Comparison of ENCODE assay signal across 11 cellular contexts in the genomic region with DNA sequence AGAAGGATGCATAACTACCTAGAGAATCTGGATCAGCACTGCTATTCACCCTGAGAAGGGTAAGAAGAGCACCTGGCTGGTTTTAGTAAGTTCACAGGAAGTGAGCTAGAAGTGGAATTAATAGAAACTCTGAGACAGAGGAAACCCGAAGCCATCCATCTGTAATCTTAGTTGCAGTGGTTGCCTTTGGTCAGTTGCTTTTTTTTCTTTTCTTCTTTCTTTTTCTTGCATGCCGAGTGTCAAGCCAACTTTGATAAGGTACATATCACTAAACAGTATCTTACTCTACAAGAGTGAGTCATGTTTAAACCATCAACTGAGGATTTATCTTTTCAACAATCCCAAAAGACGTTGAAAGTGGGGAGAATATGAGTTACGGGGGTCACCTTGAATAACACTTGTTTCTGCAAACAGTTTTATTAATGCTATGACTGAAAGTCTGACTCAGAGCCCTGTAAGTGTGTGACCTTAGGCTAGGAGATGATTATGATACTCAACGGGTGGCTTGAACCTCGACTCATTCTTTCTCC. TPM values are rescaled to one million over a fixed set of nuclear protein-coding genes. Genes with fewer than 3 reads are reported as not detected.
DNase-seq lines count a peak whose midpoint lies in the region; ATAC-seq and TF ChIP-seq lines count a peak whose summit lies in the region.
"Had no signal": no experiment of that assay in that cellular context is flagged by ENCODE, and none has a peak within 500 bp of the region (broad histone marks: within the 10 kb centered on the region; RNA-seq: fewer than 3 reads in every experiment).

No MANE protein-coding gene starts in this region.

- no peaks in the 10 kb centered on the region for H3K9me3 ChIP-seq in MG63

- no peaks in the 10 kb centered on the region; the same call in none of the 2 replicates for H3K27me3 Mint-ChIP-seq in HFFc6 (ENCODE audit: insufficient read depth)

- DNase-seq in HFFc6 (peak; percentile 55), NCI-H226 (peak; percentile 89), non-pigmented ciliary epithelial cell (ENCODE audit: low read depth) (peak; percentile 13), NCI-H187 treated with DMSO at 0.1 percent for 48 hours (lab: John Stamatoyannopoulos, UW) (no peak), hepatic stellate cell (ENCODE audit: low spot score) (no peak), mesenteric fat pad (ENCODE audit: low spot score) (no peak), MG63 (no peak)
- DNase-seq: cerebellar nuclear complex, Kasumi-1 had no signal

- peak overlapping the region; percentile 54 for H3K4me3 Mint-ChIP-seq in HFFc6

- H3K36me3 Mint-ChIP-seq in HFFc6 (ENCODE audit: low read depth): peaks cover 58% of the 10 kb centered on the region

- ATAC-seq in GM18858 (IDR thresholded peaks at IDR 0.05; ENCODE audit: unreplicated experiment): peak; percentile 66

- H3K4me1 Mint-ChIP-seq in HFFc6 (ENCODE audit: low read depth): peaks cover 79% of the 10 kb centered on the region

- H3K27me3 ChIP-seq in MG63: no peaks in the 10 kb centered on the region

- peaks cover 20% of the 10 kb centered on the region for H3K36me3 ChIP-seq in MG63

- H3K9me3 Mint-ChIP-seq in HFFc6: no peaks in the 10 kb centered on the region

- no peak for TF ChIP-seq CTCF in HFFc6 (IDR thresholded peaks at IDR 0.05)

- peak overlapping the region; percentile 87 for H3K27ac Mint-ChIP-seq in HFFc6

- no peak overlapping the region for H3K4me3 ChIP-seq in MG63
- H3K4me3 ChIP-seq: skin epidermis had no signal

RNA-seq across cellular contexts. Expression of gene C12orf75, which starts 26.7 kb away (rescaled TPM):
- total RNA-seq in HFFc6 (2021; fragmentation: NEBNext Ultra II Directional; extraction: Animal tissue kit (Norgen Biotek cat#: 25700)): 1,000 to 10,000 TPM; 1,007 to 1,412 (median 1,300) TPM
- 8.9 TPM for total RNA-seq in mesenteric fat pad
- total RNA-seq in MG63 (2014; rRNA removed; shearing (Covaris generic); ENCODE audit: low replicate concordance): 189 and 250 TPM in 2 replicates

Comparison
In these comparisons a context has a peak if more than half of its experiments do, and no peak if none do; other contexts are left out.
1. DNase-seq: peak in HFFc6 (single experiment), NCI-H226 (single experiment) and non-pigmented ciliary epithelial cell (single experiment); none in NCI-H187 treated with DMSO at 0.1 percent for 48 hours (single experiment), hepatic stellate cell (single experiment), mesenteric fat pad (single experiment) and MG63 (single experiment).
2. RNA of gene C12orf75, which starts 26.7 kb away (total RNA-seq): 1,007 to 1,412 TPM in HFFc6 and 189 to 250 TPM in MG63; 8.9 TPM in mesenteric fat pad (single experiment); every median in the first group is over 10 times any median in the second.